10 cellular contexts compared by ENCODE assay signal in genomic region chr16:68737730-68738590, GRCh38. TPM values are rescaled to one million over a fixed set of nuclear protein-coding genes. Genes with fewer than 3 reads are reported as not detected.
A peak's percentile ranks its signal among the peaks of the same experiment; 100 is the strongest.
DNase-seq lines count a peak whose midpoint lies in the region; ATAC-seq, FAIRE-seq and TF ChIP-seq lines count a peak whose summit lies in the region.
"Had no signal": no experiment of that assay in that cellular context is flagged by ENCODE, and none has a peak within 500 bp of the region (broad histone marks: within the 10 kb centered on the region; RNA-seq: fewer than 3 reads in every experiment).

No MANE protein-coding gene starts in this region.

- H3K36me3 ChIP-seq in mammary epithelial cell (ENCODE audit: insufficient read depth, low read length): no peaks in the 10 kb centered on the region
- no peaks in the 10 kb centered on the region for H3K36me3 ChIP-seq in vagina

- no peak for DNase-seq in stimulated activated naive CD8-positive, alpha-beta T cell treated with anti-CD3 and anti-CD28 coated beads, Interleukin-15, Interleukin-2, amounts not matched to agents 100 U/mL and 50 U/mL, for 24 hours
- peak; percentile 70 for DNase-seq in mammary epithelial cell
- no peak for DNase-seq in memory B cell (ENCODE audit: low spot score in 2 of 2)
- DNase-seq in vagina (ENCODE audit: extremely low spot score in 2 of 2): no peak
- no peak for DNase-seq in stimulated activated CD4-positive, alpha-beta T cell treated with anti-CD3 and anti-CD28 coated beads, Interleukin-4, amount 100 ng/mL, for 24 hours
- DNase-seq in posterior vena cava (ENCODE audit: low spot score): no peak
- no peak for DNase-seq in H54 (ENCODE audit: insufficient read length, low spot score)

- H3K4me3 ChIP-seq in mammary epithelial cell (replicated peaks in 1 of 3; ENCODE audit: insufficient read depth in 1 of 3, low read depth in 2 of 3, low read length in 3 of 3): peak overlapping the region; percentile 88 to 97 (median 93)
- peak overlapping the region; percentile 40 to 51 for H3K4me3 ChIP-seq in vagina

- H3K4me1 ChIP-seq in mammary epithelial cell (ENCODE audit: insufficient read depth, low read length) (peaks cover 41% of the 10 kb centered on the region), vagina (peaks cover 17% of the 10 kb centered on the region)

- BruUV-seq in mammary epithelial cell (replicated peaks; lab: Mats Ljungman, UMichigan): TSS peak; percentile 31

- H3K27me3 Mint-ChIP-seq in stimulated activated naive CD8-positive, alpha-beta T cell treated with anti-CD3 and anti-CD28 coated beads, Interleukin-15, Interleukin-2, amounts not matched to agents 100 ng/mL and 50 ng/mL, for 24 hours: peaks cover 40% of the 10 kb centered on the region
- H3K27me3 Mint-ChIP-seq in memory B cell: peaks cover 13% of the 10 kb centered on the region

- in situ Hi-C loops in mammary epithelial cell (cut with MboI; ENCODE audit: low sequenced_read_pairs in 2 of 2): no loop called here

- H4K20me1 ChIP-seq in mammary epithelial cell (ENCODE audit: insufficient read depth, low read length): no peaks in the 10 kb centered on the region

- no peaks in the 10 kb centered on the region for H3K27me3 ChIP-seq in mammary epithelial cell (ENCODE audit: insufficient read depth, low read length)
- no peaks in the 10 kb centered on the region for H3K27me3 ChIP-seq in vagina

- under 1% methylated on average over 17 of the region's 58 CpGs for WGBS in mammary epithelial cell (ENCODE audit: low coverage, missing lambda C conversion rate)

- H3K4me3 Mint-ChIP-seq in stimulated activated naive CD8-positive, alpha-beta T cell treated with anti-CD3 and anti-CD28 coated beads, Interleukin-15, Interleukin-2, amounts not matched to agents 100 ng/mL and 50 ng/mL, for 24 hours: peak overlapping the region; percentile 49
- H3K4me3 Mint-ChIP-seq in memory B cell: peak overlapping the region; percentile 52
- H3K4me3 Mint-ChIP-seq: activated naive CD4-positive, alpha-beta T cell treated with anti-CD3 and anti-CD28 coated beads, Interleukin-2, amount 10 ng/mL, durations not matched to agents 7 days and 5 days had no signal

- H2AFZ ChIP-seq in mammary epithelial cell (ENCODE audit: low read depth, low read length): no peak overlapping the region

- CTCF ChIA-PET in mammary epithelial cell (lab: Charles Lee; ENCODE audit: low non-redundant PET): interaction anchor here (0.6 kb wide), 1 partner anchor 217 kb away, joined by 3 read pairs; no protein-coding TSS in a partner anchor

- no peaks in the 10 kb centered on the region for H3K9me3 Mint-ChIP-seq in stimulated activated naive CD8-positive, alpha-beta T cell treated with anti-CD3 and anti-CD28 coated beads, Interleukin-15, Interleukin-2, amounts not matched to agents 100 ng/mL and 50 ng/mL, for 24 hours
- H3K9me3 Mint-ChIP-seq in memory B cell: no peaks in the 10 kb centered on the region
- H3K9me3 Mint-ChIP-seq: activated naive CD4-positive, alpha-beta T cell treated with anti-CD3 and anti-CD28 coated beads, Interleukin-2, amount 10 ng/mL, durations not matched to agents 7 days and 5 days had no signal

- H3K4me2 ChIP-seq in mammary epithelial cell (ENCODE audit: insufficient read depth, low read depth, low read length): peak overlapping the region; percentile 76

- H3K79me2 ChIP-seq in mammary epithelial cell (ENCODE audit: insufficient read depth, low read length): peaks cover 57% of the 10 kb centered on the region

- H3K27ac ChIP-seq in mammary epithelial cell (ENCODE audit: insufficient read depth, low read depth, low read length): peak overlapping the region; percentile 97
- H3K27ac ChIP-seq in vagina: peak overlapping the region; percentile 72

- dilution Hi-C loops in mammary epithelial cell (cut with HindIII; ENCODE audit: low sequenced_read_pairs): loop anchor here (5.0 kb wide), 2 partner anchors 36 to 71 kb away; no protein-coding TSS in a partner anchor

- H3K36me3 Mint-ChIP-seq in stimulated activated naive CD8-positive, alpha-beta T cell treated with anti-CD3 and anti-CD28 coated beads, Interleukin-15, Interleukin-2, amounts not matched to agents 100 ng/mL and 50 ng/mL, for 24 hours (ENCODE audit: low read depth): no peaks in the 10 kb centered on the region
- no peaks in the 10 kb centered on the region for H3K36me3 Mint-ChIP-seq in memory B cell
- H3K36me3 Mint-ChIP-seq: activated naive CD4-positive, alpha-beta T cell treated with anti-CD3 and anti-CD28 coated beads, Interleukin-2, amount 10 ng/mL, durations not matched to agents 7 days and 5 days; IgD-negative memory B cell had no signal

- no peak overlapping the region for H3K27ac Mint-ChIP-seq in stimulated activated naive CD8-positive, alpha-beta T cell treated with anti-CD3 and anti-CD28 coated beads, Interleukin-15, Interleukin-2, amounts not matched to agents 100 ng/mL and 50 ng/mL, for 24 hours
- no peak overlapping the region for H3K27ac Mint-ChIP-seq in memory B cell
- H3K27ac Mint-ChIP-seq: activated naive CD4-positive, alpha-beta T cell treated with anti-CD3 and anti-CD28 coated beads, Interleukin-2, amount 10 ng/mL, durations not matched to agents 7 days and 5 days had no signal

- peak overlapping the region; percentile 99 for H3K9ac ChIP-seq in mammary epithelial cell (ENCODE audit: insufficient read depth, low read length)

- no peak for FAIRE-seq in H54 (lab: Jason Lieb, UNC)

- TF ChIP-seq CTCF in mammary epithelial cell (conservative IDR thresholded peaks at IDR 0.05 in 1 of 2, IDR thresholded peaks at IDR 0.05 in 1 of 2; ENCODE audit: extremely low read depth in 1 of 2, insufficient read depth in 1 of 2, low read depth in 1 of 2, low read length in 2 of 2): peak in 1 of 2 donors; percentile 51
- TF ChIP-seq CTCF in vagina (IDR thresholded peaks at IDR 0.05): no peak

- TF ChIP-seq POLR2A in vagina (IDR thresholded peaks at IDR 0.05) (no peak), H54 (IDR thresholded peaks at IDR 0.05; ENCODE audit: low read depth, low read length) (no peak)

- peaks cover 26% of the 10 kb centered on the region for H3K4me1 Mint-ChIP-seq in stimulated activated naive CD8-positive, alpha-beta T cell treated with anti-CD3 and anti-CD28 coated beads, Interleukin-15, Interleukin-2, amounts not matched to agents 100 ng/mL and 50 ng/mL, for 24 hours (ENCODE audit: low read depth)
- H3K4me1 Mint-ChIP-seq in memory B cell: peaks cover 20% of the 10 kb centered on the region

- intact Hi-C loops in mammary epithelial cell (cut with micrococcal nuclease): loop anchor here (1.0 to 5.0 kb wide), 5 partner anchors 23 to 210 kb away; no protein-coding TSS in a partner anchor
- intact Hi-C loops in vagina (cut with DNase I): no loop called here
- intact Hi-C loops in posterior vena cava (cut with DNase I): no loop called here

- ATAC-seq in stimulated activated naive CD8-positive, alpha-beta T cell treated with anti-CD3 and anti-CD28 coated beads, Interleukin-15, Interleukin-2, amounts not matched to agents 100 U/mL and 50 U/mL, for 24 hours: no peak
- ATAC-seq in memory B cell (ENCODE audit: low read depth): no peak

- H3K9me3 ChIP-seq in mammary epithelial cell (replicated peaks; ENCODE audit: insufficient read depth, low read length): no peaks in the 10 kb centered on the region
- H3K9me3 ChIP-seq in vagina: no peaks in the 10 kb centered on the region

RNA-seq across cellular contexts. Expression of gene CDH1, which starts 0.9 kb away (rescaled TPM):
- 100 to 1,000 TPM; 355 to 369 TPM for total RNA-seq in mammary epithelial cell
- polyA plus RNA-seq in mammary epithelial cell: 206 TPM
- polyA minus RNA-seq in mammary epithelial cell: 520 TPM
- 116 TPM for total RNA-seq in vagina
- not detected for total RNA-seq in posterior vena cava
- polyA plus RNA-seq: IgD-negative memory B cell had no signal

Comparison
In these comparisons a context has a peak if more than half of its experiments do, and no peak if none do; other contexts are left out.
1. RNA of gene CDH1, which starts 0.9 kb away (total RNA-seq): 355 to 369 TPM in mammary epithelial cell and 116 TPM in vagina (single experiment); not detected in posterior vena cava; every median in the first group is over 100 times any median in the second.